Comparison of ENCODE assay signal across 3 cellular contexts in the genomic region with DNA sequence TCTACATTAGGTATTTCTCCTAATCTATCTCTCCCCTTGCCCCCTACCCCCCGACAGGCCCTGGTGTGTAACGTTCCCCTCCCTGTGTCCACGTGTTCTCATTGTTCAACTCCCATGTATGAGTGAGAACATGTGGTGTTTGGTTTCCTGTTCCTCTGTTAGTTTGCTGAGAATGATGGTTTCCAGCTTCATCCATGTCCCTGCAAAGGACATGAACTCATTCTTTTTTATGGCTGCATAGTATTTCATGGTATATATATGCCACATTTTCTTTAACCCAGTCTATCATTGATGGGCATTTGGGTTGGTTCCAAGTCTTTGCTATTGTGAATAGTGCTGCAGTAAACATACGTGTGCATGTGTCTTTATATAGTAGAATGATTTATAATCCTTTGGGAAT.
TF ChIP-seq lines count a peak whose summit lies in the region.

No MANE protein-coding gene starts in this region.

TF ChIP-seq in HEK293, 187 proteins besides CTCF, POLR2A, EP300 and RAD21:
- TF ChIP-seq ZNF146 (tag by site-specific recombination; IDR thresholded peaks at IDR 0.05) = peak; percentile 69; the same call in 1 of the 2 replicates

TF ChIP-seq in K562, 482 proteins besides CTCF, POLR2A, EP300 and RAD21:
- TF ChIP-seq ZNF146 (CRISPR knock-in tag; IDR thresholded peaks at IDR 0.05; ENCODE audit: unreplicated experiment) = peak; percentile 52

TF ChIP-seq in HepG2, 621 proteins besides CTCF, POLR2A, EP300 and RAD21:
- TF ChIP-seq, protein P1, sequence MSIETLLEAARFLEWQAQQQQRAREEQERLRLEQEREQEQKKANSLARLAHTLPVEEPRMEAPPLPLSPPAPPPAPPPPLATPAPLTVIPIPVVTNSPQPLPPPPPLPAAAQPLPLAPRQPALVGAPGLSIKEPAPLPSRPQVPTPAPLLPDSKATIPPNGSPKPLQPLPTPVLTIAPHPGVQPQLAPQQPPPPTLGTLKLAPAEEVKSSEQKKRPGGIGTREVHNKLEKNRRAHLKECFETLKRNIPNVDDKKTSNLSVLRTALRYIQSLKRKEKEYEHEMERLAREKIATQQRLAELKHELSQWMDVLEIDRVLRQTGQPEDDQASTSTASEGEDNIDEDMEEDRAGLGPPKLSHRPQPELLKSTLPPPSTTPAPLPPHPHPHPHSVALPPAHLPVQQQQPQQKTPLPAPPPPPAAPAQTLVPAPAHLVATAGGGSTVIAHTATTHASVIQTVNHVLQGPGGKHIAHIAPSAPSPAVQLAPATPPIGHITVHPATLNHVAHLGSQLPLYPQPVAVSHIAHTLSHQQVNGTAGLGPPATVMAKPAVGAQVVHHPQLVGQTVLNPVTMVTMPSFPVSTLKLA (IDR thresholded peaks at IDR 0.05) = peak; percentile 75
